Comparison of ENCODE assay signal across 14 cellular contexts in genomic region chr4:29983890-29984289, GRCh38.
"Had no signal": no experiment of that assay in that cellular context is flagged by ENCODE, and none has a peak within 500 bp of the region (broad histone marks: within the 10 kb centered on the region; RNA-seq: fewer than 3 reads in every experiment).

No MANE protein-coding gene starts in this region.

- ATAC-seq: gastrocnemius medialis, heart right ventricle, left lung, right cardiac atrium had no signal

- DNase-seq: activated CD4-positive, alpha-beta T cell treated with anti-CD3 and anti-CD28 coated beads, Interleukin-2, amount 10 ng/mL, durations not matched to agents 7 days and 5 days; activated CD4-positive, CD25-positive, alpha-beta regulatory T cell; activated naive CD4-positive, alpha-beta T cell treated with anti-CD3 and anti-CD28 coated beads, Interleukin-2, amount 50 U/mL, for 16 hours; adrenal gland; cortex of kidney; effector CD8-positive, alpha-beta T cell; gastrocnemius medialis; heart right ventricle; islet precursor cell; mesenchymal stem cell; occipital lobe; small intestine had no signal
